In the genomic region with DNA sequence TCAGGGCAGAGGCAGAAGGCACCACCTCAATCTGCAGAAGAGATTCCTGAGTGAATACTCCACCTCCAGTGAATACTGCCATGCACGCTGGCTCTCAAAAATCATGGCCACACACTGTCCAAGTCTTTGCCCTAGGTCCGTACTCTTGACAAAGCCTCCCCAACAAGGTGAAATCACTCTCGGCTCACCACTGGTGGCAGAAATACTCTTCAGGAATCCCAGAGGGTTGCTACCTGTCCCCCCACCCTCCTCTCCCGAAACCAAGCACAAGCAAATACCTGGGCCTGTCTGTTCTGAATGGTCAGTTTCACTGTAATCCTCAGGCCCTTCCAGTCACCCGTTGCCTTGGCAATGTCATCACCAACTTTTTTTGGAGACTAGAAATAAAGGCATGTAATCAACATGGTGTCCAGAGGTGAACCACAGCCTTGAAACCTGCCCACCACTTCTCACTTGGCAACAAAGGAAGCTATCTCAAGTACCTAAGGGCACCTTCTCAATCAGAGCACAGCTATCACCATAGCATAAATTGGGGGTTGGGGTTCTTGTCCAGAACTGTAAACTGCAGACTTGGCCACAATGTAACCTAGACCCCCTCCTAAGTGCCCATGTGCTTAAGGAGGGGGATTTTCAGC, we compare ENCODE assay signal across 8 cellular contexts. TPM values are rescaled to one million over a fixed set of nuclear protein-coding genes. Genes with fewer than 3 reads are reported as not detected.
DNase-seq lines count a peak whose midpoint lies in the region; ATAC-seq, FAIRE-seq and TF ChIP-seq lines count a peak whose summit lies in the region.

No MANE protein-coding gene starts in this region.

- no TSS peak for BruUV-seq in HepG2 (replicated peaks; lab: Mats Ljungman, UMichigan)

- H3K4me1 ChIP-seq in HepG2 (ENCODE audit: insufficient read depth, low read length) (peaks cover 36% of the 10 kb centered on the region), vagina (peaks cover 38% of the 10 kb centered on the region)

- CTCF ChIA-PET in HepG2 (lab: Yijun Ruan, JAX; ENCODE audit: low intra/inter-chr PET ratio, low total read pairs), result no interaction called here

- H3K4me3 ChIP-seq in HepG2 (replicated peaks in 1 of 3; ENCODE audit: insufficient read depth in 1 of 3, low read depth in 2 of 3, low read length in 3 of 3), result peak overlapping the region; percentile 85 to 97 (median 93)
- peak overlapping the region; percentile 61 to 94 for H3K4me3 ChIP-seq in vagina

- H3K4me1 Mint-ChIP-seq in activated naive CD8-positive, alpha-beta T cell treated with anti-CD3 and anti-CD28 coated beads, Interleukin-2, amount 10 ng/mL, durations not matched to agents 7 days and 5 days, result peaks cover 31% of the 10 kb centered on the region

- ATAC-seq in activated naive CD8-positive, alpha-beta T cell treated with anti-CD3 and anti-CD28 coated beads, Interleukin-2, amount 10 ng/mL, durations not matched to agents 7 days and 5 days (ENCODE audit: low read depth), result no peak
- no peak for ATAC-seq in HepG2
- no peak for ATAC-seq in HG03342 (IDR thresholded peaks at IDR 0.05; ENCODE audit: unreplicated experiment)

- no peak for TF ChIP-seq RAD21 in HepG2 (CRISPR knock-in tag; IDR thresholded peaks at IDR 0.05)

- peaks cover 35% of the 10 kb centered on the region for H3K79me2 ChIP-seq in HepG2 (ENCODE audit: insufficient read depth, low read length)

- H3K4me2 ChIP-seq in HepG2 (ENCODE audit: low read depth, low read length), result peak overlapping the region; percentile 89

- peaks cover 14% of the 10 kb centered on the region for H3K9me3 Mint-ChIP-seq in activated naive CD8-positive, alpha-beta T cell treated with anti-CD3 and anti-CD28 coated beads, Interleukin-2, amount 10 ng/mL, durations not matched to agents 7 days and 5 days

- peak overlapping the region; percentile 89 for H3K4me3 Mint-ChIP-seq in activated naive CD8-positive, alpha-beta T cell treated with anti-CD3 and anti-CD28 coated beads, Interleukin-2, amount 10 ng/mL, durations not matched to agents 7 days and 5 days

- peak overlapping the region; percentile 96 for H3K27ac Mint-ChIP-seq in activated naive CD8-positive, alpha-beta T cell treated with anti-CD3 and anti-CD28 coated beads, Interleukin-2, amount 10 ng/mL, durations not matched to agents 7 days and 5 days

- POLR2A ChIA-PET in activated naive CD8-positive, alpha-beta T cell treated with anti-CD3 and anti-CD28 coated beads, Interleukin-2, amount 10 ng/mL, durations not matched to agents 7 days and 5 days (lab: Charles Lee), result interaction anchor here (1.3 to 4.2 kb wide), 6 partner anchors 9 to 224 kb away, joined by 4 to 53 read pairs (median 23); partner anchors contain the start of genes SLC2A8 and ZNF79
- POLR2A ChIA-PET in HepG2 (lab: Yijun Ruan, JAX), result interaction anchor here (2.2 to 3.8 kb wide), 3 partner anchors 26 to 130 kb away, joined by 14 to 39 read pairs (median 22); partner anchors contain the start of genes SLC2A8 and ZNF79

- H3K9ac ChIP-seq in HepG2 (ENCODE audit: insufficient read depth, low read depth, low read length), result peak overlapping the region; percentile 98

- no peak for TF ChIP-seq CTCF in HepG2 (CRISPR knock-in tag; IDR thresholded peaks at IDR 0.05)
- no peak for TF ChIP-seq CTCF in vagina (IDR thresholded peaks at IDR 0.05)

- H3K27ac ChIP-seq in HepG2 (ENCODE audit: extremely low read length, insufficient read depth, low read length) (peak overlapping the region; percentile 83), vagina (peak overlapping the region; percentile 74)

- H3K36me3 Mint-ChIP-seq in activated naive CD8-positive, alpha-beta T cell treated with anti-CD3 and anti-CD28 coated beads, Interleukin-2, amount 10 ng/mL, durations not matched to agents 7 days and 5 days, result peaks cover 65% of the 10 kb centered on the region

- no peak overlapping the region for H2AFZ ChIP-seq in HepG2 (ENCODE audit: low read length)

- no peaks in the 10 kb centered on the region for H3K27me3 Mint-ChIP-seq in activated naive CD8-positive, alpha-beta T cell treated with anti-CD3 and anti-CD28 coated beads, Interleukin-2, amount 10 ng/mL, durations not matched to agents 7 days and 5 days

- DNase-seq in stimulated activated CD4-positive, alpha-beta T cell treated with anti-CD3 and anti-CD28 coated beads, Interleukin-15, amount 100 ng/mL, for 24 hours, result peak; percentile 24
- no peak for DNase-seq in stimulated activated CD4-positive, alpha-beta T cell treated with anti-CD3 and anti-CD28 coated beads, Interleukin-4, amount 100 ng/mL, for 24 hours
- no peak for DNase-seq in activated naive CD8-positive, alpha-beta T cell treated with anti-CD3 and anti-CD28 coated beads, Interleukin-2, amount 10 ng/mL, durations not matched to agents 7 days and 5 days
- no peak for DNase-seq in HepG2 (ENCODE audit: low spot score)
- no peak for DNase-seq in vagina (ENCODE audit: extremely low spot score in 2 of 2)
- DNase-seq in globus pallidus (ENCODE audit: low spot score), result no peak
- no peak for DNase-seq in GM19239 (ENCODE audit: insufficient read length, low spot score)

- peaks cover 11 to 58% of the 10 kb centered on the region in 2 experiments for H3K36me3 ChIP-seq in HepG2 (replicated peaks in 1 of 2; ENCODE audit: control insufficient read depth in 1 of 2, insufficient read depth in 2 of 2, low read length in 2 of 2)
- peaks cover 0 to 44% of the 10 kb centered on the region in 2 donors for H3K36me3 ChIP-seq in vagina

- FAIRE-seq in HepG2 (lab: Jason Lieb, UNC) (no peak), GM19239 (lab: Jason Lieb, UNC) (no peak)

- TF ChIP-seq EP300 in HepG2 (IDR thresholded peaks at IDR 0.05; ENCODE audit: low read depth in 2 of 2, low read length in 2 of 2) (no peak), HepG2 (CRISPR knock-in tag; IDR thresholded peaks at IDR 0.05; ENCODE audit: borderline replicate concordance) (no peak)

- TF ChIP-seq POLR2A in HepG2 (IDR thresholded peaks at IDR 0.05; ENCODE audit: insufficient read depth in 1 of 2, low read depth in 2 of 2, low read length in 2 of 2), result no peak; a peak in 1 of 4 replicates
- TF ChIP-seq POLR2A in vagina (IDR thresholded peaks at IDR 0.05), result no peak

- H3K27me3 ChIP-seq in HepG2 (ENCODE audit: control insufficient read depth in 1 of 2, insufficient read depth in 2 of 2, low read length in 2 of 2) (no peaks in the 10 kb centered on the region; a peak in 1 of 5 replicates), vagina (no peaks in the 10 kb centered on the region)

- H3K9me3 ChIP-seq in HepG2 (ENCODE audit: low read length) (no peaks in the 10 kb centered on the region), vagina (no peaks in the 10 kb centered on the region)

- intact Hi-C loops in HepG2 (cut with micrococcal nuclease; ENCODE audit: unreplicated experiment), result no loop called here
- intact Hi-C loops in vagina (cut with DNase I), result no loop called here

- WGBS in HepG2 (ENCODE audit: low lambda C conversion rate), result 49% methylated on average over 5 of the region's 5 CpGs

- peaks cover 45% of the 10 kb centered on the region for H4K20me1 ChIP-seq in HepG2 (ENCODE audit: insufficient read depth, low read length)

- in situ Hi-C loops in HepG2 (cut with HindIII; ENCODE audit: extremely low pct_ligation_motif_present, low pct_unique_long_range_greater_than_20kb), result no loop called here

RNA-seq across cellular contexts. Expression of gene RPL12, which starts 1.8 kb away (rescaled TPM):
- 1,000 to 10,000 TPM; 1,332 to 1,343 TPM for total RNA-seq in activated naive CD8-positive, alpha-beta T cell treated with anti-CD3 and anti-CD28 coated beads, Interleukin-2, amount 10 ng/mL, durations not matched to agents 7 days and 5 days
- total RNA-seq in HepG2 (2016; rRNA removed; fragmentation: Illumina TruSeq; extraction: Trizol), result 1,551 and 1,660 TPM in 2 replicates
- total RNA-seq in HepG2 (2016; cell fraction: cytosol; rRNA removed; fragmentation: Illumina TruSeq; extraction: Trizol; ENCODE audit: low read depth), result 6,549 and 6,971 TPM in 2 replicates
- total RNA-seq in HepG2 (2016; cell fraction: insoluble cytoplasmic fraction; rRNA removed; fragmentation: Illumina TruSeq; extraction: Trizol), result 1,601 and 1,648 TPM in 2 replicates
- total RNA-seq in HepG2 (2016; cell fraction: membrane; rRNA removed; fragmentation: Illumina TruSeq; extraction: Trizol), result 4,907 and 5,180 TPM in 2 replicates
- 525 and 558 TPM in 2 replicates for total RNA-seq in HepG2 (2016; cell fraction: nucleus; rRNA removed; fragmentation: Illumina TruSeq; extraction: Trizol)
- 2,097 and 2,590 TPM in 2 replicates for polyA plus RNA-seq in HepG2 (2011; rRNA removed)
- 3,919 and 3,963 TPM in 2 replicates for polyA plus RNA-seq in HepG2 (2011; cell fraction: cytosol; rRNA removed)
- 619 and 713 TPM in 2 replicates for polyA plus RNA-seq in HepG2 (2011; cell fraction: nucleus; rRNA removed)
- polyA plus RNA-seq in HepG2 (2012), result 2,179 and 2,497 TPM in 2 replicates
- polyA plus RNA-seq in HepG2 (2016; cell fraction: cytosol; fragmentation: Illumina TruSeq; extraction: Trizol; ENCODE audit: low read depth), result 11,205 and 11,665 TPM in 2 replicates
- 2,434 and 2,480 TPM in 2 replicates for polyA plus RNA-seq in HepG2 (2016; cell fraction: insoluble cytoplasmic fraction; fragmentation: Illumina TruSeq; extraction: Trizol; ENCODE audit: low read depth)
- polyA plus RNA-seq in HepG2 (2016; cell fraction: membrane; fragmentation: Illumina TruSeq; extraction: Trizol; ENCODE audit: low read depth), result 6,884 and 7,463 TPM in 2 replicates
- polyA plus RNA-seq in HepG2 (2016; cell fraction: nucleus; fragmentation: Illumina TruSeq; extraction: Trizol; ENCODE audit: insufficient read depth, low read depth), result 1,156 and 1,223 TPM in 2 replicates
- 706 and 1,371 TPM in 2 replicates for polyA minus RNA-seq in HepG2 (2011; rRNA and poly(A)+ RNA removed; ENCODE audit: low replicate concordance)
- 461 and 478 TPM in 2 replicates for polyA minus RNA-seq in HepG2 (2011; cell fraction: cytosol; rRNA and poly(A)+ RNA removed)
- 198 and 299 TPM in 2 replicates for polyA minus RNA-seq in HepG2 (2011; cell fraction: nucleus; rRNA and poly(A)+ RNA removed)
- 2,572 TPM for total RNA-seq in vagina

RNA-seq across cellular contexts. Expression of gene LRSAM1, which starts 1.9 kb away (rescaled TPM):
- total RNA-seq in activated naive CD8-positive, alpha-beta T cell treated with anti-CD3 and anti-CD28 coated beads, Interleukin-2, amount 10 ng/mL, durations not matched to agents 7 days and 5 days, result 10 to 100 TPM; 22.4 to 25.5 TPM
- total RNA-seq in HepG2 (2016; rRNA removed; fragmentation: Illumina TruSeq; extraction: Trizol) (4.6 and 8.7 TPM in 2 replicates), vagina (30.0 TPM)
- 1.5 and 1.7 TPM in 2 replicates for total RNA-seq in HepG2 (2016; cell fraction: cytosol; rRNA removed; fragmentation: Illumina TruSeq; extraction: Trizol; ENCODE audit: low read depth)
- total RNA-seq in HepG2 (2016; cell fraction: insoluble cytoplasmic fraction; rRNA removed; fragmentation: Illumina TruSeq; extraction: Trizol), result 4.2 and 9.8 TPM in 2 replicates
- 3.2 and 4.0 TPM in 2 replicates for total RNA-seq in HepG2 (2016; cell fraction: membrane; rRNA removed; fragmentation: Illumina TruSeq; extraction: Trizol)
- total RNA-seq in HepG2 (2016; cell fraction: nucleus; rRNA removed; fragmentation: Illumina TruSeq; extraction: Trizol), result 9.5 and 16.9 TPM in 2 replicates
- polyA plus RNA-seq in HepG2 (2011; rRNA removed), result 10.2 and 12.2 TPM in 2 replicates
- polyA plus RNA-seq in HepG2 (2011; cell fraction: cytosol; rRNA removed), result 4.1 and 5.2 TPM in 2 replicates
- polyA plus RNA-seq in HepG2 (2011; cell fraction: nucleus; rRNA removed), result 68.4 and 76.1 TPM in 2 replicates
- polyA plus RNA-seq in HepG2 (2012), result 10.0 and 14.6 TPM in 2 replicates
- polyA plus RNA-seq in HepG2 (2016; cell fraction: cytosol; fragmentation: Illumina TruSeq; extraction: Trizol; ENCODE audit: low read depth), result 1.2 and 1.5 TPM in 2 replicates
- polyA plus RNA-seq in HepG2 (2016; cell fraction: insoluble cytoplasmic fraction; fragmentation: Illumina TruSeq; extraction: Trizol; ENCODE audit: low read depth), result 5.4 and 6.9 TPM in 2 replicates
- 1.2 and 2.1 TPM in 2 replicates for polyA plus RNA-seq in HepG2 (2016; cell fraction: membrane; fragmentation: Illumina TruSeq; extraction: Trizol; ENCODE audit: low read depth)
- 21.9 and 22.1 TPM in 2 replicates for polyA plus RNA-seq in HepG2 (2016; cell fraction: nucleus; fragmentation: Illumina TruSeq; extraction: Trizol; ENCODE audit: insufficient read depth, low read depth)
- 7.6 and 11.4 TPM in 2 replicates for polyA minus RNA-seq in HepG2 (2011; rRNA and poly(A)+ RNA removed; ENCODE audit: low replicate concordance)
- polyA minus RNA-seq in HepG2 (2011; cell fraction: cytosol; rRNA and poly(A)+ RNA removed), result 4.2 and 4.4 TPM in 2 replicates
- polyA minus RNA-seq in HepG2 (2011; cell fraction: nucleus; rRNA and poly(A)+ RNA removed), result 25.4 and 32.1 TPM in 2 replicates

RNA-seq across cellular contexts. Expression of gene ZNF79, which starts 25.3 kb away (rescaled TPM):
- total RNA-seq in activated naive CD8-positive, alpha-beta T cell treated with anti-CD3 and anti-CD28 coated beads, Interleukin-2, amount 10 ng/mL, durations not matched to agents 7 days and 5 days, result 10 to 100 TPM; 14.2 to 15.0 TPM
- total RNA-seq in HepG2 (2016; rRNA removed; fragmentation: Illumina TruSeq; extraction: Trizol), result 7.3 and 8.1 TPM in 2 replicates
- total RNA-seq in HepG2 (2016; cell fraction: cytosol; rRNA removed; fragmentation: Illumina TruSeq; extraction: Trizol; ENCODE audit: low read depth), result 3.1 and 3.7 TPM in 2 replicates
- 7.1 and 8.1 TPM in 2 replicates for total RNA-seq in HepG2 (2016; cell fraction: insoluble cytoplasmic fraction; rRNA removed; fragmentation: Illumina TruSeq; extraction: Trizol)
- total RNA-seq in HepG2 (2016; cell fraction: membrane; rRNA removed; fragmentation: Illumina TruSeq; extraction: Trizol), result 5.0 and 6.4 TPM in 2 replicates
- total RNA-seq in HepG2 (2016; cell fraction: nucleus; rRNA removed; fragmentation: Illumina TruSeq; extraction: Trizol), result 6.5 and 7.4 TPM in 2 replicates
- polyA plus RNA-seq in HepG2 (2011; rRNA removed), result 3.7 and 4.0 TPM in 2 replicates
- 2.4 and 2.7 TPM in 2 replicates for polyA plus RNA-seq in HepG2 (2011; cell fraction: cytosol; rRNA removed)
- 6.0 and 7.5 TPM in 2 replicates for polyA plus RNA-seq in HepG2 (2011; cell fraction: nucleus; rRNA removed)
- polyA plus RNA-seq in HepG2 (2012), result 2.6 and 3.2 TPM in 2 replicates
- polyA plus RNA-seq in HepG2 (2016; cell fraction: cytosol; fragmentation: Illumina TruSeq; extraction: Trizol; ENCODE audit: low read depth), result 0.52 and 0.70 TPM in 2 replicates
- polyA plus RNA-seq in HepG2 (2016; cell fraction: insoluble cytoplasmic fraction; fragmentation: Illumina TruSeq; extraction: Trizol; ENCODE audit: low read depth), result 4.7 TPM in 2 replicates
- polyA plus RNA-seq in HepG2 (2016; cell fraction: membrane; fragmentation: Illumina TruSeq; extraction: Trizol; ENCODE audit: low read depth), result 1.3 and 1.4 TPM in 2 replicates
- 8.9 and 9.1 TPM in 2 replicates for polyA plus RNA-seq in HepG2 (2016; cell fraction: nucleus; fragmentation: Illumina TruSeq; extraction: Trizol; ENCODE audit: insufficient read depth, low read depth)
- polyA minus RNA-seq in HepG2 (2011; rRNA and poly(A)+ RNA removed; ENCODE audit: low replicate concordance), result 6.0 and 28.4 TPM in 2 replicates
- polyA minus RNA-seq in HepG2 (2011; cell fraction: cytosol; rRNA and poly(A)+ RNA removed), result 3.7 and 4.2 TPM in 2 replicates
- polyA minus RNA-seq in HepG2 (2011; cell fraction: nucleus; rRNA and poly(A)+ RNA removed), result 7.9 and 11.3 TPM in 2 replicates
- 13.3 TPM for total RNA-seq in vagina

RNA-seq across cellular contexts. Expression of gene SLC2A8, which starts 52.5 kb away (rescaled TPM):
- 1 to 10 TPM; 3.4 to 4.1 TPM for total RNA-seq in activated naive CD8-positive, alpha-beta T cell treated with anti-CD3 and anti-CD28 coated beads, Interleukin-2, amount 10 ng/mL, durations not matched to agents 7 days and 5 days
- 24.0 and 48.6 TPM in 2 replicates for total RNA-seq in HepG2 (2016; rRNA removed; fragmentation: Illumina TruSeq; extraction: Trizol)
- total RNA-seq in HepG2 (2016; cell fraction: cytosol; rRNA removed; fragmentation: Illumina TruSeq; extraction: Trizol; ENCODE audit: low read depth), result 25.8 and 26.2 TPM in 2 replicates
- 22.9 and 51.3 TPM in 2 replicates for total RNA-seq in HepG2 (2016; cell fraction: insoluble cytoplasmic fraction; rRNA removed; fragmentation: Illumina TruSeq; extraction: Trizol)
- 32.1 and 33.0 TPM in 2 replicates for total RNA-seq in HepG2 (2016; cell fraction: membrane; rRNA removed; fragmentation: Illumina TruSeq; extraction: Trizol)
- total RNA-seq in HepG2 (2016; cell fraction: nucleus; rRNA removed; fragmentation: Illumina TruSeq; extraction: Trizol), result 53.8 and 57.0 TPM in 2 replicates
- 22.6 and 37.2 TPM in 2 replicates for polyA plus RNA-seq in HepG2 (2011; rRNA removed)
- 20.3 and 26.4 TPM in 2 replicates for polyA plus RNA-seq in HepG2 (2011; cell fraction: cytosol; rRNA removed)
- 73.4 and 80.9 TPM in 2 replicates for polyA plus RNA-seq in HepG2 (2011; cell fraction: nucleus; rRNA removed)
- polyA plus RNA-seq in HepG2 (2012), result 15.9 and 25.8 TPM in 2 replicates
- 18.5 and 21.9 TPM in 2 replicates for polyA plus RNA-seq in HepG2 (2016; cell fraction: cytosol; fragmentation: Illumina TruSeq; extraction: Trizol; ENCODE audit: low read depth)
- 22.6 and 24.1 TPM in 2 replicates for polyA plus RNA-seq in HepG2 (2016; cell fraction: insoluble cytoplasmic fraction; fragmentation: Illumina TruSeq; extraction: Trizol; ENCODE audit: low read depth)
- polyA plus RNA-seq in HepG2 (2016; cell fraction: membrane; fragmentation: Illumina TruSeq; extraction: Trizol; ENCODE audit: low read depth), result 21.2 and 23.1 TPM in 2 replicates
- 112 and 118 TPM in 2 replicates for polyA plus RNA-seq in HepG2 (2016; cell fraction: nucleus; fragmentation: Illumina TruSeq; extraction: Trizol; ENCODE audit: insufficient read depth, low read depth)
- 29.8 and 66.3 TPM in 2 replicates for polyA minus RNA-seq in HepG2 (2011; rRNA and poly(A)+ RNA removed; ENCODE audit: low replicate concordance)
- 13.0 and 13.3 TPM in 2 replicates for polyA minus RNA-seq in HepG2 (2011; cell fraction: cytosol; rRNA and poly(A)+ RNA removed)
- 25.1 and 26.0 TPM in 2 replicates for polyA minus RNA-seq in HepG2 (2011; cell fraction: nucleus; rRNA and poly(A)+ RNA removed)
- 13.8 TPM for total RNA-seq in vagina
